Comparison of ENCODE assay signal across 21 cellular contexts in the genomic region with DNA sequence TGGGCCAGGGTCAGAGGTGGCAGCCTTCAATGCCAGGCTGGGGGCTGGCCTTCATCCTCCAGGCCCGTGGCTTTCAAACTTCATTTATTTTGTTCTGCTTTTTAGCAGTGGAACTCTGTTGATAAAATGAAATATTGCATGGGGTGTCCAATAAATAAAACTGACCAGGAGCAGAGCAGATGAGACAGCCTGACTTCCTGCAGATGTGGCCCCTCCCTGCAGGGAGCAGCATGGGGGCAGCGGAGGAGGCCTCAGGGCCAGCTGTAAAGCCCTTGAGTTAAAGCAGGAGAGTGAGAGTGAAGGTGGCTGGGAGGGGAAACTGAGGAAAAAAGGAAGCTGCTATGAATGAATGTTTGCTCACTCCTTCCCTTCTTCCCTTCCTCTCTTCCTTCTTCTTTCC.
"Had no signal": no experiment of that assay in that cellular context is flagged by ENCODE, and none has a peak within 500 bp of the region (broad histone marks: within the 10 kb centered on the region; RNA-seq: fewer than 3 reads in every experiment).

No MANE protein-coding gene starts in this region.

- H3K27me3 ChIP-seq: SJSA1 had no signal

- H3K36me3 ChIP-seq: SJSA1 had no signal

- DNase-seq: KBM-7, MV-4-11, NCI-H1048, NCI-H1105, NCI-H1417, NCI-H1436 treated with DMSO at 0.1 percent for 48 hours, NCI-H1694, NCI-H187 treated with DMSO at 0.1 percent for 48 hours, NCI-H2081, NCI-H2107, NCI-H2227 treated with DMSO at 0.1 percent for 48 hours, NCI-H524, NCI-H69, NCI-H774, Right ventricle myocardium superior, RPMI8226, SIG-M5 had no signal

- H3K27ac Mint-ChIP-seq: IgD-negative memory B cell had no signal

- H3K36me3 Mint-ChIP-seq: IgD-negative memory B cell had no signal

- H3K4me3 Mint-ChIP-seq: IgD-negative memory B cell had no signal

- H3K4me1 ChIP-seq: SJSA1 had no signal

- H3K27ac ChIP-seq: HL-60, SJSA1, SK-N-MC had no signal

- H3K9me3 ChIP-seq: SJSA1 had no signal

- H3K4me3 ChIP-seq: SJSA1, SK-N-MC had no signal
